8 cellular contexts compared by ENCODE assay signal in the genomic region with DNA sequence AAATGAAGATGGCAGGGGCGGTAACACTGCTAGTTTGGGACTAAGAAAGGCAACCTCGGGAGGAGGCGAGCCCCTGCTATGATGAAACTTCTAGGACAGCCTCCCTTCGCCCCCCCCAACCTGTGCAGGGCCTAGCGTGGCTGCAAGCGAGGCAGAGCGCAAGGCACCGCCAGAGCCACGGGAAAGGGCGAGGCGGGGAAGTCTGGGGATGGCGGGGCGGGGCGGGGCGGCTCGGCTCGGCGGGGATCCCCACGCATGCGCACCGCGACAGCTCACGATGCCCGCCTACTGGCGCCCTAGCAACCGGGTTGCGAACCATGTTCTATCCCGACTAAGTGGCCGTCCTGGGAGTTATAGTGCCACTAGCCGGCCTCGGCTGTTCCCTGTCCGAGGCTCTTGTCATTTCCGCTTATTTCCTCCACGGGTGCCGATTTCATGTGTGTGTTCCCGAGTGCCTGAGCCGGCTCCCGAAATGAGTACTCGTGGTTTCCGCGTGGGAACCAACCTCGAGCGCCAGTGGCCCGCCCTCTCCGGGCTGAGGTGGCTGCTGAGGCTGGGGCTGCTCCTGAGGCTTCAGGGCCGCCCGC. TPM values are rescaled to one million over a fixed set of nuclear protein-coding genes. Genes with fewer than 3 reads are reported as not detected.
DNase-seq lines count a peak whose midpoint lies in the region; ATAC-seq and TF ChIP-seq lines count a peak whose summit lies in the region.

No MANE protein-coding gene starts in this region.

- no peaks in the 10 kb centered on the region for H3K36me3 Mint-ChIP-seq in T-cell

- H3K4me3 Mint-ChIP-seq in T-cell, result peak overlapping the region; percentile 86 to 95 (median 91)

- WGBS in prostate gland, result under 1% methylated on average over 15 of the region's 47 CpGs
- WGBS in urinary bladder, result under 1% methylated on average over 47 of the region's 47 CpGs

- POLR2A ChIA-PET in T-cell (lab: Charles Lee), result interaction anchor here (0.7 to 1.5 kb wide), 3 partner anchors 29 to 295 kb away, joined by 5 to 9 read pairs (median 5); a partner anchor contains a TSS

- no peaks in the 10 kb centered on the region for H3K9me3 Mint-ChIP-seq in T-cell

- H3K4me1 Mint-ChIP-seq in T-cell, result peaks cover 9 to 25% (median 20%) of the 10 kb centered on the region in 3 donors

- H3K9me3 ChIP-seq in left ventricle myocardium inferior (replicated peaks) (no peaks in the 10 kb centered on the region), prostate gland (no peaks in the 10 kb centered on the region)

- H3K4me3 ChIP-seq in GM12864 (ENCODE audit: low read depth, low read length) (peak overlapping the region; percentile 77), left ventricle myocardium inferior (peak overlapping the region; percentile 80), prostate gland (peak overlapping the region; percentile 47 to 50), urinary bladder (ENCODE audit: low read depth, low read length) (peak overlapping the region; percentile 57)

- intact Hi-C loops in left ventricle myocardium inferior (cut with micrococcal nuclease) (no loop called here), prostate gland (cut with DNase I) (loop anchor here (2.0 kb wide), 1 partner anchor 28 kb away; a partner anchor contains a TSS)

- H3K27ac ChIP-seq in left ventricle myocardium inferior (replicated peaks) (peak overlapping the region; percentile 88), prostate gland (peak overlapping the region; percentile 77 to 83), urinary bladder (ENCODE audit: low read depth) (peak overlapping the region; percentile 86)

- peak overlapping the region; percentile 85 to 88 for H3K27ac Mint-ChIP-seq in T-cell

- DNase-seq in GM12864 (ENCODE audit: low read depth) (peak; percentile 8), NCI-H1436 treated with DMSO at 0.1 percent for 48 hours (lab: John Stamatoyannopoulos, UW) (peak; percentile 61), T-cell (peak; percentile 46 to 76 (median 66)), amniotic epithelial cell (ENCODE audit: low read depth) (peak; percentile 50), left ventricle myocardium inferior (peak; percentile 78), prostate gland (ENCODE audit: low spot score) (peak; percentile 65)

- peak; percentile 68 for ATAC-seq in HG02678 (IDR thresholded peaks at IDR 0.05; ENCODE audit: unreplicated experiment)
- ATAC-seq in T-cell (replicated peaks in 1 of 4), result peak; percentile 80 to 82 (median 81)

- peak; percentile 13 for TF ChIP-seq POLR2A in prostate gland (IDR thresholded peaks at IDR 0.05)

- H3K4me1 ChIP-seq in left ventricle myocardium inferior (peaks cover 8% of the 10 kb centered on the region), prostate gland (replicated peaks) (no peaks in the 10 kb centered on the region), urinary bladder (ENCODE audit: insufficient read depth) (no peaks in the 10 kb centered on the region)

- CTCF ChIA-PET in T-cell (lab: Charles Lee), result interaction anchor here (0.6 to 1.5 kb wide), 2 partner anchors 9 to 29 kb away, joined by 3 read pairs; a partner anchor contains a TSS

- H3K27me3 ChIP-seq in left ventricle myocardium inferior (ENCODE audit: low read depth) (no peaks in the 10 kb centered on the region), prostate gland (replicated peaks; ENCODE audit: insufficient read depth) (no peaks in the 10 kb centered on the region)

- no peaks in the 10 kb centered on the region for H3K27me3 Mint-ChIP-seq in T-cell

- no peaks in the 10 kb centered on the region for H3K36me3 ChIP-seq in left ventricle myocardium inferior
- no peaks in the 10 kb centered on the region for H3K36me3 ChIP-seq in prostate gland
- no peaks in the 10 kb centered on the region for H3K36me3 ChIP-seq in urinary bladder (ENCODE audit: insufficient read depth)

- TF ChIP-seq CTCF in GM12864 (IDR thresholded peaks at IDR 0.05; ENCODE audit: low read depth, low read length, missing control alignments) (no peak), left ventricle myocardium inferior (IDR thresholded peaks at IDR 0.05; ENCODE audit: borderline replicate concordance) (no peak), prostate gland (IDR thresholded peaks at IDR 0.05) (no peak)

RNA-seq across cellular contexts. Expression of a gene that starts 28.7 kb away (rescaled TPM):
- total RNA-seq in T-cell, result 100 to 1,000 TPM; 203 to 281 (median 209) TPM
- total RNA-seq in left ventricle myocardium inferior, result 77.2 TPM
- total RNA-seq in prostate gland, result 100 to 1,000 TPM; 191 to 295 TPM
- 234 TPM for total RNA-seq in urinary bladder
- 124 TPM for polyA plus RNA-seq in urinary bladder

Comparison
In these comparisons a context has a peak if more than half of its experiments do, and no peak if none do; other contexts are left out.
1. Peak in every context shown above with its lines: DNase-seq, ATAC-seq, H3K4me3 ChIP-seq and H3K27ac ChIP-seq.
2. DNase-seq: peak in every context shown above with its lines; median percentile 78 in left ventricle myocardium inferior; 66 in T-cell; 65 in prostate gland; 61 in NCI-H1436 treated with DMSO at 0.1 percent for 48 hours; 50 in amniotic epithelial cell; 8 in GM12864.